11 cellular contexts compared by ENCODE assay signal in the genomic region with DNA sequence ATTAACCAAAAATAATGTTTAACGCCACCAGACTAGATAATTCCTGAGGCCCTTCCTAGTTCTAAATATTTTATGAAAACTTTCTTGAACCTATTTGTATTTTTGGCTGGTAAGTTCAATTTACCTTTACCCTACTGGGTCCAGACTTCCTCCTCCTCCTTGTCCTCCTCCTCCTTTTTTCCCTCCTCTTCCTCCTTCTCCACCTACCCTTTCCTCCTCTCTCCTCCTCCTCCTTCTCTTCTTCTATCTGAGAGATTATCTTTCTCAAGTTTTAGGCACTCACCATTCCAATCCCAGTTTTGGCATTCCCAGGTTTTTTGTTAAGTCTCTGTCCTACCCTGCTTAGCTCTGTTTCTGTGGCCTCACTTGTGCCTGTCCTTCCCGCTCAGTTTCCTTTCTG.
"Had no signal": no experiment of that assay in that cellular context is flagged by ENCODE, and none has a peak within 500 bp of the region (broad histone marks: within the 10 kb centered on the region; RNA-seq: fewer than 3 reads in every experiment).

No MANE protein-coding gene starts in this region.

- DNase-seq: GM23248, GOT3, H7, H9, HCEC 1CT, HFFc6 had no signal

- H3K36me3 ChIP-seq: HAP-1 had no signal

- H3K27ac ChIP-seq: GM23248 had no signal

- H3K9me3 ChIP-seq: HAP-1 had no signal

- ATAC-seq: GM23338, HCT116 had no signal

- H3K4me1 ChIP-seq: HAP-1 had no signal

- FAIRE-seq: H1, H54 had no signal

- H3K9ac ChIP-seq: GM23248 had no signal

- H2AFZ ChIP-seq: GM23248, GM23338 had no signal

- H3K4me2 ChIP-seq: GM23338 had no signal

- H3K4me3 ChIP-seq: GM23248, GM23338, HAP-1 had no signal
